Comparison of ENCODE assay signal across 8 cellular contexts in genomic region chr9:134698587-134699342, GRCh38. TPM values are rescaled to one million over a fixed set of nuclear protein-coding genes. Genes with fewer than 3 reads are reported as not detected.
DNase-seq lines count a peak whose midpoint lies in the region; ATAC-seq and TF ChIP-seq lines count a peak whose summit lies in the region.

No MANE protein-coding gene starts in this region.

- peaks cover 7% of the 10 kb centered on the region for H3K4me1 Mint-ChIP-seq in nephron progenitor cell

- no peak overlapping the region for H3K4me3 Mint-ChIP-seq in nephron progenitor cell

- ATAC-seq in upper lobe of left lung (ENCODE audit: low FRiP score in 2 of 2) (peak; percentile 47 to 79), GM18867 (IDR thresholded peaks at IDR 0.05; ENCODE audit: unreplicated experiment) (no peak)

- H3K27me3 ChIP-seq in upper lobe of left lung, result no peaks in the 10 kb centered on the region

- peak; percentile 95 for TF ChIP-seq CTCF in GM12872 (IDR thresholded peaks at IDR 0.05; ENCODE audit: insufficient read depth, low read depth, low read length)
- TF ChIP-seq CTCF in fibroblast of pulmonary artery (IDR thresholded peaks at IDR 0.05; ENCODE audit: low read length, missing control alignments), result peak; percentile 77
- peak; percentile 95 for TF ChIP-seq CTCF in nephron progenitor cell (IDR thresholded peaks at IDR 0.05)
- TF ChIP-seq CTCF in upper lobe of left lung (IDR thresholded peaks at IDR 0.05), result peak; percentile 77 to 92 (median 87)

- no peaks in the 10 kb centered on the region for H3K27me3 Mint-ChIP-seq in nephron progenitor cell (ENCODE audit: low read depth, poor library complexity)

- H3K4me1 ChIP-seq in upper lobe of left lung, result no peaks in the 10 kb centered on the region

- DNase-seq in A172 (ENCODE audit: low spot score) (peak; percentile 45), NCI-H345 treated with DMSO at 0.1 percent for 48 hours (lab: John Stamatoyannopoulos, UW; ENCODE audit: unreplicated experiment) (peak; percentile 15), fibroblast of pulmonary artery (ENCODE audit: low read depth) (peak; percentile 55), nephron progenitor cell (peak; percentile 89), upper lobe of left lung (peak in 1 of 2 donors; percentile 59)
- peak; percentile 45 for DNase-seq in activated CD8-positive, alpha-beta memory T cell treated with anti-CD3 and anti-CD28 coated beads, Interleukin-2, amount 50 U/mL, for 4 hours

- H3K36me3 Mint-ChIP-seq in nephron progenitor cell (ENCODE audit: low read depth), result no peaks in the 10 kb centered on the region

- no peak for TF ChIP-seq POLR2A in upper lobe of left lung (IDR thresholded peaks at IDR 0.05)

- H3K27ac ChIP-seq in upper lobe of left lung, result no peak overlapping the region

- H3K27ac Mint-ChIP-seq in nephron progenitor cell, result no peak overlapping the region

- TF ChIP-seq EP300 in upper lobe of left lung (IDR thresholded peaks at IDR 0.05), result no peak

- H3K9me3 Mint-ChIP-seq in nephron progenitor cell, result no peaks in the 10 kb centered on the region

- H3K4me3 ChIP-seq in fibroblast of pulmonary artery (replicated peaks; ENCODE audit: low read depth, low read length), result no peak overlapping the region
- H3K4me3 ChIP-seq in upper lobe of left lung, result no peak overlapping the region

- WGBS in upper lobe of left lung, 2 donors, result 43 to 48% methylated on average over 13 to 17 of the region's 19 CpGs

- peaks cover 0 to 9% (median 2%) of the 10 kb centered on the region in 4 donors for H3K36me3 ChIP-seq in upper lobe of left lung

- H3K9me3 ChIP-seq in upper lobe of left lung, result no peaks in the 10 kb centered on the region

RNA-seq across cellular contexts. Expression of gene COL5A1, which starts 57.2 kb away (rescaled TPM):
- 185 and 205 TPM in 2 replicates for total RNA-seq in A172 (2014; rRNA removed; shearing (Covaris generic))
- 10 to 100 TPM in 5 of 6 donors, 1 to 10 TPM in 1; 7.5 to 75.4 (median 27.4) TPM for total RNA-seq in upper lobe of left lung
